ENCODE assay signal across 9 cellular contexts in genomic region chr10:71714055-71714454, GRCh38. TPM values are rescaled to one million over a fixed set of nuclear protein-coding genes. Genes with fewer than 3 reads are reported as not detected.
DNase-seq lines count a peak whose midpoint lies in the region; ATAC-seq, FAIRE-seq and TF ChIP-seq lines count a peak whose summit lies in the region.
"Had no signal": no experiment of that assay in that cellular context is flagged by ENCODE, and none has a peak within 500 bp of the region (broad histone marks: within the 10 kb centered on the region; RNA-seq: fewer than 3 reads in every experiment).

No MANE protein-coding gene starts in this region.

- H3K9me3 Mint-ChIP-seq in activated CD8-positive, alpha-beta T cell treated with anti-CD3 and anti-CD28 coated beads for 36 hours: no peaks in the 10 kb centered on the region
- H3K9me3 Mint-ChIP-seq in immature natural killer cell: no peaks in the 10 kb centered on the region

- H3K4me1 Mint-ChIP-seq in activated CD8-positive, alpha-beta T cell treated with anti-CD3 and anti-CD28 coated beads for 36 hours (ENCODE audit: low read depth): peaks cover 62% of the 10 kb centered on the region
- peaks cover 27% of the 10 kb centered on the region in 2 donors for H3K4me1 Mint-ChIP-seq in immature natural killer cell

- H3K9ac ChIP-seq in smooth muscle cell (ENCODE audit: low read depth): no peak overlapping the region

- CTCF ChIA-PET in activated CD8-positive, alpha-beta T cell treated with anti-CD3 and anti-CD28 coated beads for 36 hours (lab: Charles Lee): interaction anchor here (1.0 to 12.4 kb wide), 4 partner anchors 11 to 104 kb away, joined by 3 to 189 read pairs (median 42); partner anchors contain the start of gene VSIR

- H4K20me1 ChIP-seq in smooth muscle cell (ENCODE audit: low read depth): no peaks in the 10 kb centered on the region

- 98% methylated on average over 3 of the region's 3 CpGs for WGBS in smooth muscle cell (ENCODE audit: low lambda C conversion rate)

- peak overlapping the region; percentile 19 for H3K27ac ChIP-seq in smooth muscle cell (ENCODE audit: low read depth)

- no peaks in the 10 kb centered on the region for H3K79me2 ChIP-seq in smooth muscle cell (ENCODE audit: low read depth)

- H3K9me3 ChIP-seq in smooth muscle cell (replicated peaks; ENCODE audit: low read depth): no peaks in the 10 kb centered on the region

- POLR2A ChIA-PET in activated CD8-positive, alpha-beta T cell treated with anti-CD3 and anti-CD28 coated beads for 36 hours (lab: Charles Lee): interaction anchor here (1.0 to 7.5 kb wide), 5 partner anchors 9 to 101 kb away, joined by 3 to 65 read pairs (median 7); no protein-coding TSS in a partner anchor

- H3K4me2 ChIP-seq in smooth muscle cell: peak overlapping the region; percentile 40

- intact Hi-C loops in activated CD8-positive, alpha-beta T cell treated with anti-CD3 and anti-CD28 coated beads for 36 hours (cut with micrococcal nuclease): no loop called here

- FAIRE-seq in GM19239 (lab: Jason Lieb, UNC): peak; percentile 42

- H3K27me3 ChIP-seq in smooth muscle cell (ENCODE audit: low read depth): no peaks in the 10 kb centered on the region

- no peak overlapping the region for H3K4me3 ChIP-seq in smooth muscle cell

- peak overlapping the region; percentile 70 for H3K4me3 Mint-ChIP-seq in activated CD8-positive, alpha-beta T cell treated with anti-CD3 and anti-CD28 coated beads for 36 hours
- H3K4me3 Mint-ChIP-seq in immature natural killer cell: peak overlapping the region; percentile 10 to 87 (median 50)

- TF ChIP-seq CTCF in activated CD8-positive, alpha-beta T cell treated with anti-CD3 and anti-CD28 coated beads for 36 hours (IDR thresholded peaks at IDR 0.05): no peak
- TF ChIP-seq CTCF in smooth muscle cell (IDR thresholded peaks at IDR 0.05; ENCODE audit: borderline replicate concordance, insufficient read depth, poor library complexity, severe bottlenecking): no peak

- no peak for ATAC-seq in activated CD8-positive, alpha-beta T cell treated with anti-CD3 and anti-CD28 coated beads for 36 hours
- no peak for ATAC-seq in HG03521 (IDR thresholded peaks at IDR 0.05; ENCODE audit: unreplicated experiment)

- peaks cover 11% of the 10 kb centered on the region for H3K4me1 ChIP-seq in smooth muscle cell (ENCODE audit: low read depth)

- no peaks in the 10 kb centered on the region for H3K36me3 Mint-ChIP-seq in activated CD8-positive, alpha-beta T cell treated with anti-CD3 and anti-CD28 coated beads for 36 hours (ENCODE audit: low read depth)
- H3K36me3 Mint-ChIP-seq in immature natural killer cell: no peaks in the 10 kb centered on the region

- no peaks in the 10 kb centered on the region for H3K36me3 ChIP-seq in smooth muscle cell (ENCODE audit: low read depth)

- peak overlapping the region; percentile 96 for H3K27ac Mint-ChIP-seq in activated CD8-positive, alpha-beta T cell treated with anti-CD3 and anti-CD28 coated beads for 36 hours
- H3K27ac Mint-ChIP-seq in immature natural killer cell: peak overlapping the region; percentile 28 to 99 (median 76)

- H2AFZ ChIP-seq in smooth muscle cell (ENCODE audit: low read depth): peak overlapping the region; percentile 77

- no peak for DNase-seq in GM19239 (ENCODE audit: insufficient read length, low spot score)
- no peak for DNase-seq in activated CD8-positive, alpha-beta T cell treated with anti-CD3 and anti-CD28 coated beads for 36 hours
- DNase-seq in immature natural killer cell: no peak
- DNase-seq in smooth muscle cell (lab: John Stamatoyannopoulos, UW; ENCODE audit: unreplicated experiment): no peak
- DNase-seq in NCI-H2196 (lab: John Stamatoyannopoulos, UW; ENCODE audit: unreplicated experiment): no peak
- no peak for DNase-seq in anterior cingulate cortex (lab: John Stamatoyannopoulos, UW)
- no peak for DNase-seq in islet precursor cell

- no peaks in the 10 kb centered on the region for H3F3A ChIP-seq in smooth muscle cell (ENCODE audit: low read depth)

- H3K27me3 Mint-ChIP-seq in activated CD8-positive, alpha-beta T cell treated with anti-CD3 and anti-CD28 coated beads for 36 hours: no peaks in the 10 kb centered on the region
- H3K27me3 Mint-ChIP-seq in immature natural killer cell (ENCODE audit: low read depth in 3 of 3): no peaks in the 10 kb centered on the region

RNA-seq across cellular contexts. Expression of gene C10orf105, which starts 5.5 kb away (rescaled TPM):
- under 1 TPM; 0.16 to 0.27 TPM for total RNA-seq in activated CD8-positive, alpha-beta T cell treated with anti-CD3 and anti-CD28 coated beads for 36 hours
- under 1 TPM in 2 of 3 donors, not detected in 1; 0.09 to 0.11 TPM for polyA plus RNA-seq in immature natural killer cell
- total RNA-seq in smooth muscle cell: 0.09 TPM in 1 of 2 replicates, not detected in the other
- not detected in 2 replicates for polyA plus RNA-seq in smooth muscle cell
- total RNA-seq: H4 had no signal

RNA-seq across cellular contexts. Expression of gene VSIR, which starts 59.3 kb away (rescaled TPM):
- 10 to 100 TPM; 59.6 to 61.0 TPM for total RNA-seq in activated CD8-positive, alpha-beta T cell treated with anti-CD3 and anti-CD28 coated beads for 36 hours
- polyA plus RNA-seq in immature natural killer cell: 100 to 1,000 TPM; 183 to 376 (median 274) TPM
- total RNA-seq in smooth muscle cell: 0.58 and 3.6 TPM in 2 replicates
- polyA plus RNA-seq in smooth muscle cell: 2.6 and 3.6 TPM in 2 replicates

Comparison
In these comparisons a context has a peak if more than half of its experiments do, and no peak if none do; other contexts are left out.
1. RNA of gene VSIR, which starts 59.3 kb away (total RNA-seq): 59.6 to 61.0 TPM in activated CD8-positive, alpha-beta T cell treated with anti-CD3 and anti-CD28 coated beads for 36 hours; 0.58 to 3.6 TPM in smooth muscle cell; every median in the first group is over 10 times any median in the second.